ENCODE assay signal across 20 cellular contexts in the genomic region with DNA sequence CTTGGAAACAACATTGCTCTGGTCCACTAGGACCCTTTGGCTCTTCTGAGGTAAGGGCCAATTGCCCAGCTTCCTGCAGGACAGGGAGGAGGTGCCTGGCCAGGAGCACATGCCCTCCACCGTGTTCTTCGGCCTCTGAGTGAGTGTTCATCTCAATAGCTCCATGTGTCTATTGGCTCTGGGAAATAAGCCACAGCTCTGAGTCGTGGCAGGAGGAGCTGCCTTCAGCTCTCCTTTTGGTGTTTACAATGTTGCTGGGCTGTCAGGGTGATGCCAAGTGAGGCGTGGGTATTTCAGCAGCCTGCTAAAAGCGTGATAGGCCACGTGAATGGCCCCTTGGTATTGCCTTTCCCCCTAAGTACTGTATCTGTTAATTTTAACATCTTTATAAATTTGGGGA. TPM values are rescaled to one million over a fixed set of nuclear protein-coding genes. Genes with fewer than 3 reads are reported as not detected.
DNase-seq lines count a peak whose midpoint lies in the region; ATAC-seq, FAIRE-seq and TF ChIP-seq lines count a peak whose summit lies in the region.
"Had no signal": no experiment of that assay in that cellular context is flagged by ENCODE, and none has a peak within 500 bp of the region (broad histone marks: within the 10 kb centered on the region; RNA-seq: fewer than 3 reads in every experiment).

No MANE protein-coding gene starts in this region.

- FAIRE-seq in kidney (lab: Jason Lieb, UNC) = no peak
- FAIRE-seq: GM19239 had no signal

- ATAC-seq in GM18519 (IDR thresholded peaks at IDR 0.05; ENCODE audit: low FRiP score, unreplicated experiment) (no peak), GM18502 (IDR thresholded peaks at IDR 0.05; ENCODE audit: poor library complexity, unreplicated experiment) (no peak)
- ATAC-seq: HCT116 had no signal

- no peaks in the 10 kb centered on the region for H3K36me3 ChIP-seq in kidney (ENCODE audit: control insufficient read depth in 1 of 2, insufficient read depth in 2 of 2, low read length in 2 of 2)
- H3K36me3 ChIP-seq in rectal smooth muscle tissue (ENCODE audit: control insufficient read depth, insufficient read depth, low read length) = no peaks in the 10 kb centered on the region
- H3K36me3 ChIP-seq: Peyer's patch, SJSA1 had no signal

- H3K4me3 ChIP-seq in kidney (ENCODE audit: low read length in 2 of 2) = no peak overlapping the region
- H3K4me3 ChIP-seq in rectal smooth muscle tissue (ENCODE audit: low read length) = no peak overlapping the region
- H3K4me3 ChIP-seq: Peyer's patch, SJSA1 had no signal

- intact Hi-C loops in kidney (cut with DNase I) = no loop called here

- H3K4me1 ChIP-seq in kidney (ENCODE audit: control insufficient read depth in 1 of 2, insufficient read depth in 1 of 2, low read depth in 1 of 2, low read length in 2 of 2) (peaks cover 0 to 6% of the 10 kb centered on the region in 2 donors), rectal smooth muscle tissue (ENCODE audit: control insufficient read depth, insufficient read depth, low read length) (peaks cover 4% of the 10 kb centered on the region)
- H3K4me1 ChIP-seq: Peyer's patch, SJSA1 had no signal

- H3K27ac ChIP-seq in kidney (ENCODE audit: low read depth in 2 of 2, low read length in 2 of 2) (no peak overlapping the region), rectal smooth muscle tissue (ENCODE audit: low read depth, low read length) (peak overlapping the region; percentile 33)
- H3K27ac ChIP-seq: Peyer's patch, SJSA1 had no signal

- DNase-seq in G401 (ENCODE audit: low spot score) (peak; percentile 16), NCI-H226 (peak; percentile 47), kidney (peak; percentile 22), NCI-H524 (lab: John Stamatoyannopoulos, UW) (no peak), NCI-H510A (lab: John Stamatoyannopoulos, UW) (no peak)
- DNase-seq: CD8-positive, alpha-beta memory T cell; DMS79 treated with DMSO at 0.1 percent for 48 hours; KG1; MV-4-11; NCI-H187 treated with DMSO at 0.1 percent for 48 hours; NCI-H2171; NCI-H748 treated with DMSO at 0.1 percent for 48 hours; NK-92 treated with Interleukin-12 subunit alpha and Interleukin-12 subunit beta, amount 100 ng/mL, for 24 hours; Peyer's patch had no signal

- in situ Hi-C loops in G401 (cut with HindIII; ENCODE audit: low sequenced_read_pairs) = no loop called here

- H3K9ac ChIP-seq in kidney (ENCODE audit: low read length in 2 of 2) (no peak overlapping the region), rectal smooth muscle tissue (ENCODE audit: low read length) (no peak overlapping the region)

- H3K9me3 ChIP-seq in kidney (ENCODE audit: control insufficient read depth in 1 of 2, low read length in 2 of 2) = no peaks in the 10 kb centered on the region
- H3K9me3 ChIP-seq: Peyer's patch, SJSA1 had no signal

- no peak for TF ChIP-seq CTCF in kidney (IDR thresholded peaks at IDR 0.05; ENCODE audit: borderline replicate concordance, extremely low read depth, insufficient read depth)

- no peaks in the 10 kb centered on the region for H3K27me3 ChIP-seq in rectal smooth muscle tissue (ENCODE audit: control insufficient read depth, insufficient read depth, low read length)
- H3K27me3 ChIP-seq: Peyer's patch had no signal

RNA-seq across cellular contexts. Expression of a gene that starts 26.6 kb away (rescaled TPM):
- total RNA-seq in G401 (2014; rRNA removed; shearing (Covaris generic)) = not detected in 2 replicates
- total RNA-seq in kidney = 7.3 TPM
- polyA plus RNA-seq in kidney (ENCODE audit: insufficient read depth, low read depth, low replicate concordance) = 48.4 TPM
- total RNA-seq: SJSA1 had no signal

Comparison
In these comparisons a context has a peak if more than half of its experiments do, and no peak if none do; other contexts are left out.
1. DNase-seq: peak in G401 (single experiment), NCI-H226 (single experiment) and kidney (single experiment); none in NCI-H524 (0 of 2) and NCI-H510A (single experiment).